18 cellular contexts compared by ENCODE assay signal in the genomic region with DNA sequence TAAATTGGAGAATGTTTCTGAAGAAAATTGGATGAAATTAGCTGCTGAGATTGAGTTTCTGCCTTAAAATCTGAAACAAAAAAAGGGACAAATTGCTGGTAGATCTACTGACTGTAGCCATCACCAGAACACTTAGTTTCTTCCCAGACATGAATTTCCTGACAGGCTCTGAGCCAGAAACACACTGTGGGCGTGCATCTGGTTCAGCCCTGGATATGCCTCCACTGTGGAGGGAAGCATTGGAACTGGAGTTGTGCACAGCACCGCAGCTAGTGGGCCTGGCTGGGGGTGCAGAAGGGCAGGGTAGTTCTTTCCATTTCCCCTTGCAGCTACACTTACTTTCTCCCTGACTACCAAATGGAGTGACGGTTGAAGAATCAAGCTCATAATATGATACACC. TPM values are rescaled to one million over a fixed set of nuclear protein-coding genes. Genes with fewer than 3 reads are reported as not detected.
"Had no signal": no experiment of that assay in that cellular context is flagged by ENCODE, and none has a peak within 500 bp of the region (broad histone marks: within the 10 kb centered on the region; RNA-seq: fewer than 3 reads in every experiment).

No MANE protein-coding gene starts in this region.

- H3K4me3 Mint-ChIP-seq: activated naive CD4-positive, alpha-beta T cell treated with anti-CD3 and anti-CD28 coated beads, Interleukin-2, amount 10 ng/mL, durations not matched to agents 7 days and 5 days; activated T-helper 17 cell treated with anti-CD3 and anti-CD28 coated beads, Interleukin-2, amount 50 U/mL, for 72 hours; brain; natural killer cell; T-cell had no signal

- H3K27ac Mint-ChIP-seq: activated naive CD4-positive, alpha-beta T cell treated with anti-CD3 and anti-CD28 coated beads, Interleukin-2, amount 10 ng/mL, durations not matched to agents 7 days and 5 days; activated T-helper 17 cell treated with anti-CD3 and anti-CD28 coated beads, Interleukin-2, amount 50 U/mL, for 72 hours; brain had no signal

- H3K4me1 Mint-ChIP-seq: brain, natural killer cell had no signal

- H3K4me1 ChIP-seq: lower lobe of right lung, prostate gland, spleen, upper lobe of left lung had no signal

- H3K27ac ChIP-seq: lower lobe of right lung, prostate gland, right lobe of liver, spleen, upper lobe of left lung, VCaP had no signal

- ATAC-seq: activated T-helper 17 cell treated with anti-CD3 and anti-CD28 coated beads, Interleukin-2, amount 50 U/mL, for 72 hours; esophagus mucosa; lower lobe of right lung; natural killer cell; right lobe of liver; stimulated activated naive CD8-positive, alpha-beta T cell treated with anti-CD3 and anti-CD28 coated beads, Interleukin-15, Interleukin-2, amounts not matched to agents 100 U/mL and 50 U/mL, for 24 hours; T-cell had no signal

- H3K9me3 ChIP-seq: lower lobe of right lung, prostate gland, right lobe of liver had no signal

- H3K36me3 ChIP-seq: prostate gland had no signal

- H3K27me3 Mint-ChIP-seq: activated naive CD4-positive, alpha-beta T cell treated with anti-CD3 and anti-CD28 coated beads, Interleukin-2, amount 10 ng/mL, durations not matched to agents 7 days and 5 days; activated T-helper 17 cell treated with anti-CD3 and anti-CD28 coated beads, Interleukin-2, amount 50 U/mL, for 72 hours; brain; T-cell had no signal

- H3K4me3 ChIP-seq: lower lobe of right lung, prostate gland, right lobe of liver, spleen, upper lobe of left lung had no signal

- DNase-seq: activated CD4-positive, alpha-beta T cell treated with anti-CD3 and anti-CD28 coated beads for 4 hours; activated naive CD4-positive, alpha-beta T cell treated with anti-CD3 and anti-CD28 coated beads, Interleukin-2, amount 10 ng/mL, durations not matched to agents 7 days and 5 days; cerebellar nuclear complex; lower lobe of right lung; midbrain; natural killer cell; right lobe of liver; spleen; stimulated activated CD4-positive, alpha-beta T cell treated with anti-CD3 and anti-CD28 coated beads, Interleukin-1b, Interleukin-23, amount 100 ng/mL, for 48 hours; stimulated activated naive CD8-positive, alpha-beta T cell treated with anti-CD3 and anti-CD28 coated beads, Interleukin-15, Interleukin-2, amounts not matched to agents 100 U/mL and 50 U/mL, for 24 hours; T-cell; T1000; upper lobe of left lung had no signal

- H3K27me3 ChIP-seq: right lobe of liver, spleen, upper lobe of left lung had no signal

RNA-seq across cellular contexts. Expression of gene GPR19, which starts 53.1 kb away (rescaled TPM):
- total RNA-seq: lower lobe of right lung, prostate gland, upper lobe of left lung had no signal
